1 cellular context compared by ENCODE assay signal in genomic region chr2:26471766-26472706, GRCh38.
TF ChIP-seq lines count a peak whose summit lies in the region.

No MANE protein-coding gene starts in this region.

TF ChIP-seq in WTC11, 78 proteins besides CTCF, POLR2A, EP300 and RAD21 (continued from another document):
- no peak for TF ChIP-seq ZNF281 (CRISPR knock-in tag; IDR thresholded peaks at IDR 0.05)
- TF ChIP-seq KAT7 (CRISPR knock-in tag; IDR thresholded peaks at IDR 0.05; ENCODE audit: borderline replicate concordance): no peak
- TF ChIP-seq ZNF425 (CRISPR knock-in tag; conservative IDR thresholded peaks at IDR 0.05): no peak
- TF ChIP-seq ZNF396 (CRISPR knock-in tag; IDR thresholded peaks at IDR 0.05; ENCODE audit: borderline replicate concordance): no peak
- TF ChIP-seq SMAD3 (CRISPR knock-in tag; IDR thresholded peaks at IDR 0.05; ENCODE audit: borderline replicate concordance): no peak
- no peak for TF ChIP-seq ARID4B (CRISPR knock-in tag; IDR thresholded peaks at IDR 0.05; ENCODE audit: borderline replicate concordance)
- TF ChIP-seq PREB (CRISPR knock-in tag; IDR thresholded peaks at IDR 0.05; ENCODE audit: borderline replicate concordance): no peak
